ENCODE assay signal across 8 cellular contexts in genomic region chr10:77560052-77560451, GRCh38.
"Had no signal": no experiment of that assay in that cellular context is flagged by ENCODE, and none has a peak within 500 bp of the region (broad histone marks: within the 10 kb centered on the region; RNA-seq: fewer than 3 reads in every experiment).

No MANE protein-coding gene starts in this region.

- FAIRE-seq: G401.6, GM12878, GM12891, GM12892, GM18507, GM19239 had no signal

- ATAC-seq: GM12878 had no signal

- DNase-seq: GDM1, GF-D8 had no signal

- H3K4me3 ChIP-seq: GM12878 had no signal
